8 cellular contexts compared by ENCODE assay signal in the genomic region with DNA sequence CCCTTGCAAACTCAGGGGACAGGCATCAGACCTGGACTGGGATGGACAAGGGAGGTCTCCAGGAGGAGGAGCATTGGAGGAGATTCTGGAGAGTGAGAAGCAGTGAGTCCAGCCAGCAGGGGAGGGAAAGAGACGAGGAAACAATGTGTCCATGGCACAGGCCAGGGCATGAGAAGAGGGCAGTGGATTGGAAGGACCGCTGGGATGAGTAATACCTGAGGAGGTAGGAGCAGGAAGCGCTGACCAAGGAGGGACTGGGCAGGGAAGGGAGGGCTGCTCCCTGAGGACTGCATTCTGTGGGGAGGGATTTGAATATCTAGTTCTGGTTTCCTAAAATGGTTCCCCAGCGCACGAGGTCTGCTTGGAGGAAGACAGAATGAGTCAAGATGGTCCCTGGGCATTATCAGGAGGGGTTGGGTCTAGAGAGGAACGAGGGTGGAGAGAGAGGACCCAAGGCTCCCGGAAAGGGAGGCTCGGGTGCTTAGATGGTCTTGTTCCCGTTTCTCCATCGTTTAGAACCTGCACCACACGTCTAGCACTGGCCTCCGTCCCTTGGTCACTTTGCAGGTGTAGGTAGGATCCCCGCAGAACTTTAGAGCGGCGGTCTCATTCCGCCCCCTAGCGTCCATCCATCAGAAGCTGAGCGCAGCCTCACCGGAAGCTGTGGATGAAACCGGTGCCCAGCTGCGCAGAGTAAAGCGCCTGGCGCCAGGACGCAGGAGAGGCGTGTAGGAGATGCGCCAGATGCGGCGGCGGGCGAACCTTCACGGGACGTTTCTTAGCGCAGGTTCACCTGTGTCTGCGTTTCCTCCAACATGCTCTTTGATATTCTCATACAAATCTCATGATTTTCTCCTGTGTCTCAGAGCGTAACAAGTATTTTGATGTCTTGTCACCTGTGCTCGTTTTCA.
DNase-seq lines count a peak whose midpoint lies in the region; ATAC-seq lines count a peak whose summit lies in the region.

No MANE protein-coding gene starts in this region.

- H3K27me3 ChIP-seq in iPS-18a (ENCODE audit: control insufficient read depth, insufficient read depth, low read length) = peaks cover 3% of the 10 kb centered on the region

- H3K9ac ChIP-seq in iPS-18a (ENCODE audit: low read length) = no peak overlapping the region

- H3K4me3 Mint-ChIP-seq in activated naive CD8-positive, alpha-beta T cell treated with anti-CD3 and anti-CD28 coated beads for 36 hours = no peak overlapping the region

- ATAC-seq in GM21717 (IDR thresholded peaks at IDR 0.05; ENCODE audit: unreplicated experiment) = no peak
- no peak for ATAC-seq in HG03439 (IDR thresholded peaks at IDR 0.05; ENCODE audit: unreplicated experiment)

- H3K9me3 ChIP-seq in iPS-18a (ENCODE audit: control insufficient read depth, low read depth, low read length) = peaks cover 30% of the 10 kb centered on the region

- H3K36me3 ChIP-seq in iPS-18a (ENCODE audit: control insufficient read depth, low read depth, low read length) = no peaks in the 10 kb centered on the region

- DNase-seq in activated CD8-positive, alpha-beta memory T cell treated with anti-CD3 and anti-CD28 coated beads for 48 hours (ENCODE audit: low read depth in 2 of 3, low spot score in 2 of 3) = peak in 2 of 3 experiments; percentile 5 to 12
- no peak for DNase-seq in activated CD8-positive, alpha-beta memory T cell treated with anti-CD3 and anti-CD28 coated beads for 24 hours
- peak; percentile 56 for DNase-seq in NCI-H146 (lab: John Stamatoyannopoulos, UW)
- DNase-seq in activated naive CD8-positive, alpha-beta T cell treated with anti-CD3 and anti-CD28 coated beads for 36 hours = peak; percentile 40
- DNase-seq in stimulated activated CD8-positive, alpha-beta memory T cell treated with anti-CD3 and anti-CD28 coated beads, Interleukin-15, amount 100 ng/mL, for 24 hours (ENCODE audit: low read depth) = peak; percentile 9

- H3K27ac Mint-ChIP-seq in activated naive CD8-positive, alpha-beta T cell treated with anti-CD3 and anti-CD28 coated beads for 36 hours = no peak overlapping the region

- H3K27ac ChIP-seq in iPS-18a (ENCODE audit: low read length) = no peak overlapping the region

- H3K27me3 Mint-ChIP-seq in activated naive CD8-positive, alpha-beta T cell treated with anti-CD3 and anti-CD28 coated beads for 36 hours = peaks cover 7% of the 10 kb centered on the region

- peaks cover 2% of the 10 kb centered on the region for H3K9me3 Mint-ChIP-seq in activated naive CD8-positive, alpha-beta T cell treated with anti-CD3 and anti-CD28 coated beads for 36 hours

- H3K4me1 Mint-ChIP-seq in activated naive CD8-positive, alpha-beta T cell treated with anti-CD3 and anti-CD28 coated beads for 36 hours = no peaks in the 10 kb centered on the region

- H3K4me1 ChIP-seq in iPS-18a (ENCODE audit: control insufficient read depth, low read depth, low read length) = no peaks in the 10 kb centered on the region

- no peaks in the 10 kb centered on the region for H3K36me3 Mint-ChIP-seq in activated naive CD8-positive, alpha-beta T cell treated with anti-CD3 and anti-CD28 coated beads for 36 hours

- peak overlapping the region; percentile 52 for H3K4me3 ChIP-seq in iPS-18a (ENCODE audit: low read length)
